In genomic region chr12:110923692-110924334, GRCh38 we compare ENCODE assay signal across 1 cellular context.
TF ChIP-seq lines count a peak whose summit lies in the region.

No MANE protein-coding gene starts in this region.

TF ChIP-seq in HepG2, 621 proteins besides CTCF, POLR2A, EP300 and RAD21 (continued from another document):
- TF ChIP-seq MNT (IDR thresholded peaks at IDR 0.05), result peak; percentile 66; the same call in 1 of the 2 replicates
TF ChIP-seq in HepG2: peak in this region for 1.
